Comparison of ENCODE assay signal across 28 cellular contexts in genomic region chr11:125022551-125022950, GRCh38.
"Had no signal": no experiment of that assay in that cellular context is flagged by ENCODE, and none has a peak within 500 bp of the region (broad histone marks: within the 10 kb centered on the region; RNA-seq: fewer than 3 reads in every experiment).

No MANE protein-coding gene starts in this region.

- H3K4me3 ChIP-seq: gastrocnemius medialis, hepatocyte, pancreas, prostate gland, sigmoid colon, smooth muscle cell, thyroid gland, upper lobe of left lung, vagina had no signal

- H3K27me3 ChIP-seq: gastrocnemius medialis, hepatocyte, pancreas, sigmoid colon, thyroid gland, upper lobe of left lung, vagina had no signal

- H3K4me1 ChIP-seq: gastrocnemius medialis, prostate gland, sigmoid colon, thyroid gland, upper lobe of left lung, vagina had no signal

- H3K4me2 ChIP-seq: hepatocyte, smooth muscle cell had no signal

- H3K36me3 ChIP-seq: gastrocnemius medialis, pancreas, prostate gland, sigmoid colon, thyroid gland, upper lobe of left lung, vagina had no signal

- FAIRE-seq: endothelial cell of umbilical vein, pancreas had no signal

- ATAC-seq: activated CD4-positive, alpha-beta T cell treated with anti-CD3 and anti-CD28 coated beads for 36 hours; activated CD8-positive, alpha-beta memory T cell treated with anti-CD3 and anti-CD28 coated beads, Interleukin-2, amount 10 ng/mL, durations not matched to agents 7 days and 5 days; activated CD8-positive, alpha-beta T cell treated with anti-CD3 and anti-CD28 coated beads, Interleukin-2, amount 10 ng/mL, durations not matched to agents 7 days and 5 days; activated naive CD8-positive, alpha-beta T cell treated with anti-CD3 and anti-CD28 coated beads, Interleukin-2, amount 50 U/mL, for 24 hours; gastrocnemius medialis; left cardiac atrium; left ventricle myocardium superior; naive thymus-derived CD4-positive, alpha-beta T cell; pancreas; stimulated activated memory B cell treated with anti-CD40 and anti-IgM and Interleukin-4, amounts not matched to agents 10 μg/mL and 1 μg/mL and 100 μg/mL, for 72 hours; stimulated activated naive CD8-positive, alpha-beta T cell treated with anti-CD3 and anti-CD28 coated beads, Interleukin-15, amount 100 ng/mL, for 72 hours had no signal

- H3K27ac ChIP-seq: gastrocnemius medialis, hepatocyte, pancreas, sigmoid colon, thyroid gland, upper lobe of left lung, vagina had no signal

- H2AFZ ChIP-seq: hepatocyte had no signal

- H3K9me3 ChIP-seq: gastrocnemius medialis, pancreas, prostate gland, sigmoid colon, thyroid gland, upper lobe of left lung, vagina had no signal

- DNase-seq: activated CD4-positive, alpha-beta T cell treated with anti-CD3 and anti-CD28 coated beads for 36 hours; activated CD4-positive, CD25-positive, alpha-beta regulatory T cell; activated CD8-positive, alpha-beta memory T cell treated with anti-CD3 and anti-CD28 coated beads, Interleukin-2, amount 10 ng/mL, durations not matched to agents 7 days and 5 days; activated CD8-positive, alpha-beta T cell treated with anti-CD3 and anti-CD28 coated beads, Interleukin-2, amount 10 ng/mL, durations not matched to agents 7 days and 5 days; activated naive CD8-positive, alpha-beta T cell treated with anti-CD3 and anti-CD28 coated beads, Interleukin-2, amount 50 U/mL, for 24 hours; activated T-cell treated with anti-CD3 and anti-CD28 coated beads, Interleukin-2, amount 50 U/mL, for 48 hours; amygdala; central memory CD4-positive, alpha-beta T cell; gastrocnemius medialis; islet precursor cell; left cardiac atrium; left ventricle myocardium superior; midbrain; naive thymus-derived CD4-positive, alpha-beta T cell; pancreas; sigmoid colon; stimulated activated CD4-positive, alpha-beta T cell treated with anti-CD3 and anti-CD28 coated beads, Interleukin-1b, Interleukin-23, amount 100 ng/mL, for 48 hours; stimulated activated CD4-positive, alpha-beta T cell treated with anti-CD3 and anti-CD28 coated beads, Interleukin-4, amount 100 ng/mL, for 4 hours; stimulated activated CD8-positive, alpha-beta memory T cell treated with anti-CD3 and anti-CD28 coated beads, Interleukin-4, amount 100 ng/mL, for 48 hours; stimulated activated naive CD8-positive, alpha-beta T cell treated with anti-CD3 and anti-CD28 coated beads, Interleukin-15, amount 100 ng/mL, for 72 hours; thyroid gland; upper lobe of left lung had no signal

- H3K79me2 ChIP-seq: hepatocyte had no signal
